In the genomic region with DNA sequence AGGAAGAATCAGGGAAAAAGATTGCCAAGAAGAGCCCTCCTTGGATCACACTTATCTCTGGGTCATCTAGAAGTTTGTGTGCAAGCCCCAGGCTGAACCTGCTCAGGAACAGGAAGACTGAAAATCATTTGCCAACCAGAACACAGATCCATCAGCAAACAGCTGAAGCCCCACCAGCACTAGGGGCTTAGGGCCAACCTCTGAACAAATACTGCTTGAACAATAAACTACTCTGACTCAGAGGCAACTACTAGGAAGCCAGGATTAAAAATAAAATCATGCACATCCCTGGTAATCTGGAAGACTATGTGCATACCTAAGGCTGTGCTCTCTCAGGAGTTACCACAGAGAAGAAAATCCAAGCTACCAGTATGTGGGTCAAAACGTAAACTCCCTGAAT, we compare ENCODE assay signal across 19 cellular contexts. TPM values are rescaled to one million over a fixed set of nuclear protein-coding genes. Genes with fewer than 3 reads are reported as not detected.
"Had no signal": no experiment of that assay in that cellular context is flagged by ENCODE, and none has a peak within 500 bp of the region (broad histone marks: within the 10 kb centered on the region; RNA-seq: fewer than 3 reads in every experiment).

No MANE protein-coding gene starts in this region.

- H3K4me1 Mint-ChIP-seq: activated naive CD4-positive, alpha-beta T cell treated with anti-CD3 and anti-CD28 coated beads, Interleukin-2, amount 50 U/mL, for 24 hours; immature natural killer cell had no signal

- H3K9me3 Mint-ChIP-seq: activated naive CD4-positive, alpha-beta T cell treated with anti-CD3 and anti-CD28 coated beads, Interleukin-2, amount 50 U/mL, for 24 hours; natural killer cell treated with Interleukin-12 subunit alpha and Interleukin-12 subunit beta and Interleukin-15 and Interleukin-18, amount 100 ng/mL, for 72 hours had no signal

- ATAC-seq: gastrocnemius medialis; heart right ventricle; natural killer cell treated with Interleukin-12 subunit alpha and Interleukin-12 subunit beta and Interleukin-15 and Interleukin-18, amount 100 ng/mL, for 72 hours had no signal

- H3K27me3 ChIP-seq: gastrocnemius medialis, heart right ventricle, sigmoid colon, thyroid gland, uterus had no signal

- H3K9me3 ChIP-seq: gastrocnemius medialis, heart right ventricle, neutrophil, sigmoid colon, spleen, thyroid gland, uterus had no signal

- H3K4me1 ChIP-seq: gastrocnemius medialis, parathyroid adenoma, sigmoid colon, spleen, thyroid gland, uterus had no signal

- H3K36me3 Mint-ChIP-seq: activated naive CD4-positive, alpha-beta T cell treated with anti-CD3 and anti-CD28 coated beads, Interleukin-2, amount 50 U/mL, for 24 hours; immature natural killer cell; natural killer cell treated with Interleukin-12 subunit alpha and Interleukin-12 subunit beta and Interleukin-15 and Interleukin-18, amount 100 ng/mL, for 72 hours had no signal

- H3K4me3 Mint-ChIP-seq: activated naive CD4-positive, alpha-beta T cell treated with anti-CD3 and anti-CD28 coated beads, Interleukin-2, amount 50 U/mL, for 24 hours; immature natural killer cell; natural killer cell treated with Interleukin-12 subunit alpha and Interleukin-12 subunit beta and Interleukin-15 and Interleukin-18, amount 100 ng/mL, for 72 hours had no signal

- H3K36me3 ChIP-seq: gastrocnemius medialis, heart right ventricle, neutrophil, sigmoid colon, spleen, thyroid gland, uterus had no signal

- H3K4me3 ChIP-seq: gastrocnemius medialis, heart right ventricle, sigmoid colon, spleen, thyroid gland, uterus had no signal

- H3K27ac Mint-ChIP-seq: activated naive CD4-positive, alpha-beta T cell treated with anti-CD3 and anti-CD28 coated beads, Interleukin-2, amount 50 U/mL, for 24 hours; immature natural killer cell; natural killer cell treated with Interleukin-12 subunit alpha and Interleukin-12 subunit beta and Interleukin-15 and Interleukin-18, amount 100 ng/mL, for 72 hours had no signal

- DNase-seq: activated CD4-positive, CD25-positive, alpha-beta regulatory T cell treated with anti-CD3 and anti-CD28 coated beads, Interleukin-2, amount 50 U/mL, for 72 hours; activated gamma-delta T cell; cerebellar nuclear complex; cortex of kidney; erythroblast; gastrocnemius medialis; heart right ventricle; immature natural killer cell; mesendoderm; sigmoid colon; spleen; stimulated activated naive CD4-positive, alpha-beta T cell; thyroid gland; uterus had no signal

- H3K27ac ChIP-seq: gastrocnemius medialis, heart right ventricle, neutrophil, parathyroid adenoma, sigmoid colon, spleen, thyroid gland, uterus had no signal

RNA-seq across cellular contexts. Expression of a gene that starts 15.8 kb away (rescaled TPM):
- total RNA-seq: bronchial epithelial cell had no signal
